In genomic region chr5:149519624-149520023, GRCh38 we compare ENCODE assay signal across 15 cellular contexts. TPM values are rescaled to one million over a fixed set of nuclear protein-coding genes. Genes with fewer than 3 reads are reported as not detected.
A peak's percentile ranks its signal among the peaks of the same experiment; 100 is the strongest.
DNase-seq lines count a peak whose midpoint lies in the region; ATAC-seq, FAIRE-seq and TF ChIP-seq lines count a peak whose summit lies in the region.
"Had no signal": no experiment of that assay in that cellular context is flagged by ENCODE, and none has a peak within 500 bp of the region (broad histone marks: within the 10 kb centered on the region; RNA-seq: fewer than 3 reads in every experiment).

No MANE protein-coding gene starts in this region.

- FAIRE-seq in A549 (lab: Jason Lieb, UNC): no peak
- FAIRE-seq: GM12878 had no signal

- in situ Hi-C loops in transverse colon (cut with MboI; ENCODE audit: low pct_ligation_motif_present in 1 of 4, low pct_unique_long_range_greater_than_20kb in 1 of 4, low sequenced_read_pairs in 3 of 4): no loop called here

- H3K4me2 ChIP-seq in A549 (no peak overlapping the region), mesendoderm (ENCODE audit: low read length) (no peak overlapping the region)

- TF ChIP-seq EP300 in A549 (IDR thresholded peaks at IDR 0.05) (no peak), transverse colon (IDR thresholded peaks at IDR 0.05; ENCODE audit: low read depth) (no peak)

- no peak overlapping the region for H3K23ac ChIP-seq in mesendoderm (ENCODE audit: low read length)

- no peak overlapping the region for H2BK120ac ChIP-seq in mesendoderm (ENCODE audit: low read depth, low read length)

- peak overlapping the region; percentile 54 for H3K27ac Mint-ChIP-seq in central memory CD8-positive, alpha-beta T cell (ENCODE audit: low read depth)
- no peak overlapping the region for H3K27ac Mint-ChIP-seq in activated CD8-positive, alpha-beta memory T cell treated with anti-CD3 and anti-CD28 coated beads, Interleukin-2, amount 10 ng/mL, durations not matched to agents 7 days and 5 days

- H3K4ac ChIP-seq in mesendoderm (ENCODE audit: low read depth, low read length): no peak overlapping the region

- H3K4me1 ChIP-seq in A549: peaks cover 59% of the 10 kb centered on the region
- peaks cover 26% of the 10 kb centered on the region for H3K4me1 ChIP-seq in HEK293 (ENCODE audit: control insufficient read depth, insufficient read depth, low read length)
- peaks cover 5% of the 10 kb centered on the region for H3K4me1 ChIP-seq in mesendoderm (ENCODE audit: control insufficient read depth, low read depth, low read length)
- peaks cover 6 to 93% (median 48%) of the 10 kb centered on the region in 4 donors for H3K4me1 ChIP-seq in transverse colon

- peaks cover 47% of the 10 kb centered on the region for H3K79me2 ChIP-seq in mesendoderm (ENCODE audit: control insufficient read depth, insufficient read depth, low read length)

- no peaks in the 10 kb centered on the region for H3K9me3 Mint-ChIP-seq in central memory CD8-positive, alpha-beta T cell
- H3K9me3 Mint-ChIP-seq in activated CD8-positive, alpha-beta memory T cell treated with anti-CD3 and anti-CD28 coated beads, Interleukin-2, amount 10 ng/mL, durations not matched to agents 7 days and 5 days (ENCODE audit: low read depth): no peaks in the 10 kb centered on the region
- H3K9me3 Mint-ChIP-seq: activated T-helper 1 cell treated with anti-CD3 and anti-CD28 coated beads, Interleukin-12 subunit alpha, Interleukin-12 subunit beta, Interleukin-2, Interleukin-4 antibody, amounts not matched to agents 30 ng/mL and 10 ng/mL and 1 ng/mL, durations not matched to agents 14 hours and 24 hours and 36 hours had no signal

- no peak overlapping the region for H4K5ac ChIP-seq in mesendoderm (ENCODE audit: low read length)

- no peak for TF ChIP-seq RAD21 in A549 (conservative IDR thresholded peaks at IDR 0.05 in 1 of 2, IDR thresholded peaks at IDR 0.05 in 1 of 2)

- ATAC-seq in A549 (no peak), GM19397 (IDR thresholded peaks at IDR 0.05; ENCODE audit: unreplicated experiment) (no peak)
- no peak for ATAC-seq in central memory CD8-positive, alpha-beta T cell (replicated peaks; ENCODE audit: extremely low read depth, poor library complexity, severe bottlenecking)
- ATAC-seq in activated CD8-positive, alpha-beta memory T cell treated with anti-CD3 and anti-CD28 coated beads, Interleukin-2, amount 10 ng/mL, durations not matched to agents 7 days and 5 days: no peak
- ATAC-seq: GM12878, left lung had no signal

- TF ChIP-seq CTCF in A549 (IDR thresholded peaks at IDR 0.05) (no peak), HEK293 (tag by site-specific recombination; IDR thresholded peaks at IDR 0.05) (no peak), transverse colon (IDR thresholded peaks at IDR 0.05) (no peak), lower leg skin (IDR thresholded peaks at IDR 0.05) (no peak)

- POLR2A ChIA-PET in A549 (lab: Yijun Ruan, JAX) (interaction anchor here (1.2 to 1.7 kb wide), 2 partner anchors 30 to 32 kb away, joined by 3 to 8 read pairs; partner anchors contain the start of gene CSNK1A1), HEK293 (lab: Yijun Ruan, JAX) (interaction anchor here (1.8 kb wide), 1 partner anchor 30 kb away, joined by 7 read pairs; no protein-coding TSS in a partner anchor)

- H3K27me3 ChIP-seq in mesendoderm (ENCODE audit: insufficient read depth, low read length, poor library complexity): no peaks in the 10 kb centered on the region
- no peaks in the 10 kb centered on the region for H3K27me3 ChIP-seq in transverse colon
- H3K27me3 ChIP-seq: heart right ventricle, left lung, MG63 had no signal

- TF ChIP-seq POLR2A in A549 (IDR thresholded peaks at IDR 0.05; ENCODE audit: low read length) (no peak), transverse colon (IDR thresholded peaks at IDR 0.05) (no peak), lower leg skin (IDR thresholded peaks at IDR 0.05) (no peak)

- intact Hi-C loops in transverse colon (cut with DNase I; ENCODE audit: low total_unique reads): loop anchor here (5.0 kb wide), 1 partner anchor 513 kb away; no protein-coding TSS in a partner anchor
- intact Hi-C loops in lower leg skin (cut with DNase I; ENCODE audit: low total_unique reads): no loop called here

- no peak overlapping the region for H2BK5ac ChIP-seq in mesendoderm (ENCODE audit: low read length)

- CTCF ChIA-PET in A549 (lab: Yijun Ruan, JAX) (interaction anchor here (1.1 to 1.6 kb wide), 4 partner anchors 10 to 77 kb away, joined by 3 to 5 read pairs (median 4); no protein-coding TSS in a partner anchor), HEK293 (lab: Yijun Ruan, JAX) (no interaction called here)
- CTCF ChIA-PET in activated CD8-positive, alpha-beta memory T cell treated with anti-CD3 and anti-CD28 coated beads, Interleukin-2, amount 10 ng/mL, durations not matched to agents 7 days and 5 days (lab: Charles Lee): interaction anchor here (1.0 to 1.5 kb wide), 3 partner anchors 12 to 80 kb away, joined by 3 to 5 read pairs (median 3); no protein-coding TSS in a partner anchor

- no peak overlapping the region for H3K9ac ChIP-seq in mesendoderm (ENCODE audit: low read length)

- H3K18ac ChIP-seq in mesendoderm (ENCODE audit: low read length): no peak overlapping the region

- H3K36me3 ChIP-seq in HEK293 (ENCODE audit: control insufficient read depth in 2 of 2, insufficient read depth in 1 of 2, low read length in 2 of 2) (peaks cover 48 to 54% of the 10 kb centered on the region in 2 experiments), mesendoderm (ENCODE audit: control insufficient read depth, insufficient read depth, low read length) (no peaks in the 10 kb centered on the region), transverse colon (peaks cover 0 to 27% (median 11%) of the 10 kb centered on the region in 4 donors)

- no peak overlapping the region for H2AK5ac ChIP-seq in mesendoderm (ENCODE audit: low read length)

- no peak for DNase-seq in A549 (ENCODE audit: low read depth in 1 of 2, low spot score in 1 of 2)
- DNase-seq in central memory CD8-positive, alpha-beta T cell (ENCODE audit: low spot score in 2 of 2): no peak
- DNase-seq in mesendoderm: peak; percentile 34
- no peak for DNase-seq in transverse colon
- no peak for DNase-seq in activated CD8-positive, alpha-beta memory T cell treated with anti-CD3 and anti-CD28 coated beads, Interleukin-2, amount 10 ng/mL, durations not matched to agents 7 days and 5 days
- no peak for DNase-seq in lower leg skin (ENCODE audit: low spot score in 2 of 2)
- DNase-seq: heart right ventricle; left lung; MG63; NCI-H2107; stimulated activated CD4-positive, alpha-beta T cell treated with anti-CD3 and anti-CD28 coated beads, Interleukin-2, amount 100 ng/mL, for 24 hours had no signal

- H4K8ac ChIP-seq in mesendoderm (ENCODE audit: low read depth, low read length): no peak overlapping the region

- peaks cover 31% of the 10 kb centered on the region for H3K36me3 Mint-ChIP-seq in central memory CD8-positive, alpha-beta T cell (ENCODE audit: insufficient read depth)
- peaks cover 54% of the 10 kb centered on the region for H3K36me3 Mint-ChIP-seq in activated CD8-positive, alpha-beta memory T cell treated with anti-CD3 and anti-CD28 coated beads, Interleukin-2, amount 10 ng/mL, durations not matched to agents 7 days and 5 days

- H3K27me3 Mint-ChIP-seq in central memory CD8-positive, alpha-beta T cell: no peaks in the 10 kb centered on the region
- no peaks in the 10 kb centered on the region for H3K27me3 Mint-ChIP-seq in activated CD8-positive, alpha-beta memory T cell treated with anti-CD3 and anti-CD28 coated beads, Interleukin-2, amount 10 ng/mL, durations not matched to agents 7 days and 5 days

- H2BK15ac ChIP-seq in mesendoderm (replicated peaks; ENCODE audit: low read depth): no peak overlapping the region

- H3K79me1 ChIP-seq in mesendoderm (ENCODE audit: low read length): peaks cover 3% of the 10 kb centered on the region

- H3K56ac ChIP-seq in mesendoderm (ENCODE audit: low read length): no peak overlapping the region

- peak overlapping the region; percentile 14 for H3K4me3 Mint-ChIP-seq in central memory CD8-positive, alpha-beta T cell
- no peak overlapping the region for H3K4me3 Mint-ChIP-seq in activated CD8-positive, alpha-beta memory T cell treated with anti-CD3 and anti-CD28 coated beads, Interleukin-2, amount 10 ng/mL, durations not matched to agents 7 days and 5 days
- H3K4me3 Mint-ChIP-seq: activated T-helper 1 cell treated with anti-CD3 and anti-CD28 coated beads, Interleukin-12 subunit alpha, Interleukin-12 subunit beta, Interleukin-2, Interleukin-4 antibody, amounts not matched to agents 30 ng/mL and 10 ng/mL and 1 ng/mL, durations not matched to agents 14 hours and 24 hours and 36 hours had no signal

- H3K27ac ChIP-seq in A549: no peak overlapping the region
- no peak overlapping the region for H3K27ac ChIP-seq in HEK293 (ENCODE audit: extremely low read depth, low read depth, low read length)
- H3K27ac ChIP-seq in mesendoderm (ENCODE audit: low read depth, low read length): no peak overlapping the region
- H3K27ac ChIP-seq in transverse colon: peak overlapping the region in 2 of 4 donors; percentile 34 to 42

- peaks cover 77% of the 10 kb centered on the region for H3K4me1 Mint-ChIP-seq in central memory CD8-positive, alpha-beta T cell
- peaks cover 44% of the 10 kb centered on the region for H3K4me1 Mint-ChIP-seq in activated CD8-positive, alpha-beta memory T cell treated with anti-CD3 and anti-CD28 coated beads, Interleukin-2, amount 10 ng/mL, durations not matched to agents 7 days and 5 days

- no peaks in the 10 kb centered on the region for H3K9me3 ChIP-seq in A549
- H3K9me3 ChIP-seq in HEK293 (ENCODE audit: control insufficient read depth, insufficient read depth, low read depth, low read length): no peaks in the 10 kb centered on the region
- H3K9me3 ChIP-seq in transverse colon: no peaks in the 10 kb centered on the region
- H3K9me3 ChIP-seq: heart right ventricle, left lung, MG63 had no signal

- H3K4me3 ChIP-seq in A549: no peak overlapping the region
- no peak overlapping the region for H3K4me3 ChIP-seq in HEK293 (ENCODE audit: low read depth, low read length)
- H3K4me3 ChIP-seq in mesendoderm (ENCODE audit: low read length): no peak overlapping the region
- H3K4me3 ChIP-seq in transverse colon: no peak overlapping the region
- H3K4me3 ChIP-seq in lower leg skin (ENCODE audit: low read depth, poor library complexity, severe bottlenecking): no peak overlapping the region
- H3K4me3 ChIP-seq: GM12878, heart right ventricle, left lung, MG63 had no signal

TF ChIP-seq in HEK293, 187 proteins besides CTCF, POLR2A, EP300 and RAD21 (continues in another document):
- TF ChIP-seq SP7 (tag by site-specific recombination; IDR thresholded peaks at IDR 0.05): no peak

RNA-seq across cellular contexts. Expression of gene CSNK1A1, which starts 31.6 kb away (rescaled TPM):
- polyA plus RNA-seq in A549 (2011; rRNA removed) (180 and 218 TPM in 2 replicates), A549 (2017; fragmentation: RNase III; extraction: RNeasy Plus Mini Kit Qiagen cat#74134 plus additional on column Dnase treatment) (122 to 133 TPM (median 123 TPM) in 3 replicates)
- 48.2 and 67.7 TPM in 2 replicates for polyA plus RNA-seq in A549 (2012; cell fraction: cytosol; rRNA removed)
- 58.1 and 58.3 TPM in 2 replicates for polyA plus RNA-seq in A549 (2012; cell fraction: nucleus; rRNA removed)
- polyA minus RNA-seq in A549 (2011; rRNA and poly(A)+ RNA removed): 229 and 233 TPM in 2 replicates
- polyA plus RNA-seq in mesendoderm (2013, experiment 1 of 2): 145 TPM
- 145 TPM for polyA plus RNA-seq in mesendoderm (2013, experiment 2 of 2)
- total RNA-seq in transverse colon (100 to 1,000 TPM; 159 to 260 (median 184) TPM), lower leg skin (100 to 1,000 TPM; 270 to 297 (median 282) TPM)
- total RNA-seq in activated CD8-positive, alpha-beta memory T cell treated with anti-CD3 and anti-CD28 coated beads, Interleukin-2, amount 10 ng/mL, durations not matched to agents 7 days and 5 days: 100 to 1,000 TPM; 193 to 204 TPM
